ENCODE assay signal across 10 cellular contexts in the genomic region with DNA sequence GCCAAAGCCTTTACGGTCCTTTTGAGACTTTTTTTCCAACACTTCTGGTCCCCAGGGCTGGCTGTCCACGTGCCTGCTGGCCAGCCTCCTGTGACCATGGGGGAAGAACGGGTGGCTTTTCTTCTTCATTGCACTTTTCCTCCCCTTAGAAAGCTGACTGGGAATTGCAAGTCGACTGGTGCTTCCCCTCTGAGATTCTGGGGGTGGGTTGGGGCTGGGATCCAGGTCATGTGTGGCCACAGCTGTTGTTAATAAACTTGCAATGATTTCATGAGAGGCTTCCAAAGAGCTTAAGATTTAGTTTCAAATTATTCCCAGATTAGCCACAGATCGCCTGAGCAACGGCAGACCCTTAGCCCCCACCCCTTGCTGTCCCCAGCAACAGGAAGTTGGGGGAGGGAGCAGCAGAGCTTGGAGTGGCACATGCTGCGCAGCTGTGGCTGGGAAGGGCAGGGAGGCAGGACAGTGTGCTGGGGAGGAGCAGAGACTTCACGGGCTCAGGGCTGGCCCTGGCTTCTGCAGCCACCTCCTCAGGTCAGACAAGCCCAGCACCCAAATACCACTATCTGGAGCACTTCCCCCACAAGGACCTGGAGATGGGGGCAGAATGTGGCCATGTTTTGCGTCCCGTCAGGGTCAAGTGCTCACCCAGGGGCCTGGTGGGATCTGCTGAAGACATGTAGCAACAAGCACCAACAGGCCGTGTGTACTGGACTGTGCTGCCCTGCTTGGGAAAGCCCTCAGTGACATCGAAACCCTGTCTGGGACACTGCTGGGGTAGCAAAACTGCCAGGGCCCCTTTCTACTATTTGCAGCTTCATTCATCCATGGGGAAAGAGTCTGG. TPM values are rescaled to one million over a fixed set of nuclear protein-coding genes. Genes with fewer than 3 reads are reported as not detected.
DNase-seq lines count a peak whose midpoint lies in the region; ATAC-seq and TF ChIP-seq lines count a peak whose summit lies in the region.
"Had no signal": no experiment of that assay in that cellular context is flagged by ENCODE, and none has a peak within 500 bp of the region (broad histone marks: within the 10 kb centered on the region; RNA-seq: fewer than 3 reads in every experiment).

No MANE protein-coding gene starts in this region.

- H3K27ac ChIP-seq in GM23248 (peak overlapping the region; percentile 79), skeletal muscle tissue (ENCODE audit: low read depth, low read length) (peak overlapping the region; percentile 73)
- no peak overlapping the region for H3K27ac ChIP-seq in effector memory CD4-positive, alpha-beta T cell (ENCODE audit: insufficient read depth, low read length, poor library complexity, severe bottlenecking)

- peaks cover 67% of the 10 kb centered on the region for H3F3A ChIP-seq in GM23248 (ENCODE audit: insufficient read depth)

- H3K4me3 Mint-ChIP-seq in WTC11: peak overlapping the region; percentile 55
- H3K4me3 Mint-ChIP-seq in activated CD4-positive, alpha-beta memory T cell treated with anti-CD3 and anti-CD28 coated beads, Interleukin-2, amount 10 ng/mL, durations not matched to agents 7 days and 5 days: no peak overlapping the region
- H3K4me3 Mint-ChIP-seq: IgD-negative memory B cell had no signal

- peaks cover 60% of the 10 kb centered on the region for H3K4me1 ChIP-seq in GM23248 (ENCODE audit: insufficient read depth)
- H3K4me1 ChIP-seq in skeletal muscle tissue (ENCODE audit: control insufficient read depth in 3 of 3, insufficient read depth in 3 of 3, low read length in 3 of 3): peaks cover 43 to 55% (median 48%) of the 10 kb centered on the region in 3 donors
- peaks cover 14% of the 10 kb centered on the region for H3K4me1 ChIP-seq in effector memory CD4-positive, alpha-beta T cell (ENCODE audit: control insufficient read depth, insufficient read depth, low read length, poor library complexity, severe bottlenecking)

- DNase-seq in GM23248 (peak; percentile 86), WTC11 (ENCODE audit: low spot score) (peak; percentile 67), hypothalamus (lab: John Stamatoyannopoulos, UW) (peak in 42 of 51 donors; percentile 13 to 84 (median 50))
- no peak for DNase-seq in activated CD4-positive, alpha-beta memory T cell treated with anti-CD3 and anti-CD28 coated beads, Interleukin-2, amount 10 ng/mL, durations not matched to agents 7 days and 5 days
- no peak for DNase-seq in effector memory CD4-positive, alpha-beta T cell

- ATAC-seq in WTC11 (peak; percentile 82), GM18861 (IDR thresholded peaks at IDR 0.05; ENCODE audit: unreplicated experiment) (no peak), HG03159 (IDR thresholded peaks at IDR 0.05; ENCODE audit: unreplicated experiment) (no peak)

- H3K9me3 ChIP-seq in GM23248 (ENCODE audit: low read depth) (no peaks in the 10 kb centered on the region), skeletal muscle tissue (ENCODE audit: control insufficient read depth in 3 of 3, low read length in 3 of 3) (no peaks in the 10 kb centered on the region)
- H3K9me3 ChIP-seq in effector memory CD4-positive, alpha-beta T cell (ENCODE audit: control insufficient read depth, low read length): no peaks in the 10 kb centered on the region

- peak overlapping the region; percentile 67 for H3K4me2 ChIP-seq in GM23248 (ENCODE audit: unreplicated experiment)

- H2AFZ ChIP-seq in GM23248: no peak overlapping the region

- H3K27me3 ChIP-seq in GM23248 (replicated peaks; ENCODE audit: insufficient read depth) (no peaks in the 10 kb centered on the region), skeletal muscle tissue (ENCODE audit: control insufficient read depth in 3 of 3, insufficient read depth in 3 of 3, low read length in 3 of 3) (no peaks in the 10 kb centered on the region)
- no peaks in the 10 kb centered on the region for H3K27me3 ChIP-seq in effector memory CD4-positive, alpha-beta T cell (replicated peaks; ENCODE audit: control insufficient read depth, insufficient read depth, low read length, poor library complexity, severe bottlenecking)

- in situ Hi-C loops in GM23248 (cut with MboI): no loop called here

- no peak for TF ChIP-seq CTCF in WTC11 (IDR thresholded peaks at IDR 0.05)

- H3K36me3 ChIP-seq in GM23248 (ENCODE audit: low read depth): no peaks in the 10 kb centered on the region
- H3K36me3 ChIP-seq in skeletal muscle tissue (ENCODE audit: control insufficient read depth in 3 of 3, insufficient read depth in 3 of 3, low read length in 3 of 3): peaks cover 10 to 16% (median 15%) of the 10 kb centered on the region in 3 donors
- peaks cover 37% of the 10 kb centered on the region for H3K36me3 ChIP-seq in effector memory CD4-positive, alpha-beta T cell (ENCODE audit: control insufficient read depth, insufficient read depth, low read length)

- H3K4me3 ChIP-seq in GM23248 (peak overlapping the region; percentile 44), skeletal muscle tissue (ENCODE audit: low read length in 3 of 3) (peak overlapping the region; percentile 10 to 68 (median 45))
- no peak overlapping the region for H3K4me3 ChIP-seq in effector memory CD4-positive, alpha-beta T cell (ENCODE audit: insufficient read depth, low read depth, low read length, poor library complexity, severe bottlenecking)
- H3K4me3 ChIP-seq: lung had no signal

- no peaks in the 10 kb centered on the region for H4K20me1 ChIP-seq in GM23248 (ENCODE audit: insufficient read depth)

- H3K4me1 Mint-ChIP-seq in WTC11: peaks cover 75% of the 10 kb centered on the region
- H3K4me1 Mint-ChIP-seq in activated CD4-positive, alpha-beta memory T cell treated with anti-CD3 and anti-CD28 coated beads, Interleukin-2, amount 10 ng/mL, durations not matched to agents 7 days and 5 days: peaks cover 25% of the 10 kb centered on the region

- peaks cover 6% of the 10 kb centered on the region for H3K36me3 Mint-ChIP-seq in WTC11
- H3K36me3 Mint-ChIP-seq in activated CD4-positive, alpha-beta memory T cell treated with anti-CD3 and anti-CD28 coated beads, Interleukin-2, amount 10 ng/mL, durations not matched to agents 7 days and 5 days (ENCODE audit: low read depth): peaks cover 9% of the 10 kb centered on the region

- peaks cover 27% of the 10 kb centered on the region for H3K79me2 ChIP-seq in GM23248 (ENCODE audit: insufficient read depth)

- peak overlapping the region; percentile 88 for H3K27ac Mint-ChIP-seq in WTC11
- H3K27ac Mint-ChIP-seq in activated CD4-positive, alpha-beta memory T cell treated with anti-CD3 and anti-CD28 coated beads, Interleukin-2, amount 10 ng/mL, durations not matched to agents 7 days and 5 days: no peak overlapping the region

- POLR2A ChIA-PET in WTC11 (lab: Charles Lee): interaction anchor here (0.7 to 1.3 kb wide), 4 partner anchors 17 to 74 kb away, joined by 3 to 4 read pairs (median 3); no protein-coding TSS in a partner anchor
- POLR2A ChIA-PET in activated CD4-positive, alpha-beta memory T cell treated with anti-CD3 and anti-CD28 coated beads, Interleukin-2, amount 10 ng/mL, durations not matched to agents 7 days and 5 days (lab: Charles Lee): no interaction called here

- no peaks in the 10 kb centered on the region for H3K9me3 Mint-ChIP-seq in WTC11
- H3K9me3 Mint-ChIP-seq in activated CD4-positive, alpha-beta memory T cell treated with anti-CD3 and anti-CD28 coated beads, Interleukin-2, amount 10 ng/mL, durations not matched to agents 7 days and 5 days: no peaks in the 10 kb centered on the region
- H3K9me3 Mint-ChIP-seq: IgD-negative memory B cell had no signal

- WGBS in GM23248 (ENCODE audit: low coverage in 1 of 2, low lambda C conversion rate in 2 of 2, missing lambda C conversion rate in 2 of 2), 2 experiments: 1 to 2% methylated on average over 12 of the region's 12 CpGs

- H3K9ac ChIP-seq in GM23248: peak overlapping the region; percentile 66
- H3K9ac ChIP-seq in skeletal muscle tissue (ENCODE audit: low read depth in 1 of 3, low read length in 3 of 3): peak overlapping the region; percentile 47 to 77 (median 73)

- CTCF ChIA-PET in WTC11 (lab: Charles Lee): interaction anchor here (0.6 to 3.0 kb wide), 13 partner anchors 21 to 349 kb away, joined by 3 to 30 read pairs (median 4); no protein-coding TSS in a partner anchor
- CTCF ChIA-PET in activated CD4-positive, alpha-beta memory T cell treated with anti-CD3 and anti-CD28 coated beads, Interleukin-2, amount 10 ng/mL, durations not matched to agents 7 days and 5 days (lab: Charles Lee): interaction anchor here (0.8 to 1.2 kb wide), 3 partner anchors 15 to 76 kb away, joined by 3 read pairs; no protein-coding TSS in a partner anchor

- H3K9me2 ChIP-seq in GM23248 (ENCODE audit: insufficient read depth): no peaks in the 10 kb centered on the region

- no peaks in the 10 kb centered on the region for H3K27me3 Mint-ChIP-seq in WTC11 (ENCODE audit: low read depth)
- no peaks in the 10 kb centered on the region for H3K27me3 Mint-ChIP-seq in activated CD4-positive, alpha-beta memory T cell treated with anti-CD3 and anti-CD28 coated beads, Interleukin-2, amount 10 ng/mL, durations not matched to agents 7 days and 5 days
- H3K27me3 Mint-ChIP-seq: IgD-negative memory B cell had no signal

TF ChIP-seq in WTC11, 78 proteins besides CTCF, POLR2A, EP300 and RAD21 (continues in another document):
- TF ChIP-seq ZMAT4 (CRISPR knock-in tag; IDR thresholded peaks at IDR 0.05) (no peak), KAT7 (CRISPR knock-in tag; IDR thresholded peaks at IDR 0.05; ENCODE audit: borderline replicate concordance) (no peak), ETV6 (CRISPR knock-in tag; IDR thresholded peaks at IDR 0.05) (peak; percentile 74; the same call in 1 of the 2 replicates), IRF2 (CRISPR knock-in tag; IDR thresholded peaks at IDR 0.05; ENCODE audit: borderline replicate concordance, low read depth) (no peak)
- TF ChIP-seq, protein P1, sequence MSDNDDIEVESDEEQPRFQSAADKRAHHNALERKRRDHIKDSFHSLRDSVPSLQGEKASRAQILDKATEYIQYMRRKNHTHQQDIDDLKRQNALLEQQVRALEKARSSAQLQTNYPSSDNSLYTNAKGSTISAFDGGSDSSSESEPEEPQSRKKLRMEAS (CRISPR knock-in tag; IDR thresholded peaks at IDR 0.05): peak; percentile 86; the same call in 1 of the 2 replicates

RNA-seq across cellular contexts. Expression of gene FSCN1, which starts 41.7 kb away (rescaled TPM):
- 410 and 423 TPM in 2 replicates for total RNA-seq in GM23248 (2014; rRNA removed; shearing (Covaris generic))
- polyA plus RNA-seq in GM23248 (2016; fragmentation: Nextera tagmentation; extraction: Ambion mirVana): 183 and 201 TPM in 2 replicates
- 459 to 481 TPM (median 480 TPM) in 3 replicates for total RNA-seq in WTC11 (2021)
- total RNA-seq in skeletal muscle tissue: 110 TPM
- total RNA-seq in activated CD4-positive, alpha-beta memory T cell treated with anti-CD3 and anti-CD28 coated beads, Interleukin-2, amount 10 ng/mL, durations not matched to agents 7 days and 5 days: 10 to 100 TPM in 1 of 2 experiments, 1 to 10 TPM in 1; 9.7 to 11.1 TPM

Comparison
In these comparisons a context has a peak if more than half of its experiments do, and no peak if none do; other contexts are left out.
1. DNase-seq: peak in GM23248 (single experiment), WTC11 (single experiment) and hypothalamus (42 of 51); none in activated CD4-positive, alpha-beta memory T cell treated with anti-CD3 and anti-CD28 coated beads, Interleukin-2, amount 10 ng/mL, durations not matched to agents 7 days and 5 days (single experiment) and effector memory CD4-positive, alpha-beta T cell (0 of 3).